ENCODE assay signal across 9 cellular contexts in the genomic region with DNA sequence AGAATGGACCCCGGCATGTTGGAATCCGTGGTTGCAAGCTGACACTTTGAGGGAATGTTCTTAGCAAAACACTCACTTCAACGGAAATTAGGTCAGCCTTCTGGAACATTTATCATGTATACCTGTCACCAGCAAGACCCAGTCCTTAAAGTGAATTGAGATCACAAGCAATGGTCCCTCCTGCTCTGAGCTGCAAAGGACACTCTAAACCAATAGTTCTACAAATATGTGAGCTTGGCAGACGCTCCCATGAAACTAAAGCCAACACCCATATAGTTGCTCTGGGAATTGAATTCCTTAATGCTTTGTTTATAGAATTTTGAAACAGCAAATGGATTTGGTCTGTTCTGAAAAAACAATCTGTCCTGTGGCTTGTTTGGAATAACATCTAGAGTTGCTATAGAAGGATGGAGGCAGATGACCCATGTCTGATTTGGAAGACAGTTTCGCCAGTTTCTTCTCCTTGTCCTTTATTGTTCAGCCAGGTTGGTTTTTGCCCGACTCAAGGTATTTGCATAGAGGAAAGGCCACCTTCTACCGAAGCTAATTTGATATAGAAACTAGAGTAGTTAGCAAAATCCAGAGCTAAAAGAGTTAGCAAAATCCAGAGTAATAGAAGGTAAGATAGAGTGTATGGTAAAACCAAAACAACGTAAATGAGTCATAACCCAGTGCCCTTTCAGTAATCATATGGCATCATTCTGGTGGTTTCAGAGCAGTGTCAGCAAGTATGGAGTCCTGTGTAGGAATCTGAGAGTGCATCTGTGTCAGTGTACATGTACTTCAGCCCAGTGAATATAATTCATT.
DNase-seq lines count a peak whose midpoint lies in the region; ATAC-seq and TF ChIP-seq lines count a peak whose summit lies in the region.
"Had no signal": no experiment of that assay in that cellular context is flagged by ENCODE, and none has a peak within 500 bp of the region (broad histone marks: within the 10 kb centered on the region; RNA-seq: fewer than 3 reads in every experiment).

No MANE protein-coding gene starts in this region.

- BruUV-seq in MCF 10A (replicated peaks; lab: Mats Ljungman, UMichigan): TSS peak; percentile 55

- peaks cover 38% of the 10 kb centered on the region for H3K4me1 Mint-ChIP-seq in MCF 10A (ENCODE audit: insufficient read depth, unreplicated experiment)

- CTCF ChIA-PET in MCF 10A (lab: Yijun Ruan, JAX): interaction anchor here (0.5 to 1.6 kb wide), 6 partner anchors 17 to 1161 kb away, joined by 3 to 5 read pairs (median 3); no protein-coding TSS in a partner anchor

- POLR2A ChIA-PET in MCF 10A (lab: Yijun Ruan, JAX): interaction anchor here (0.7 to 5.6 kb wide), 25 partner anchors 17 to 402 kb away, joined by 3 to 55 read pairs (median 4); partner anchors contain the start of gene NFIA

- peak overlapping the region; percentile 99 for H3K27ac Mint-ChIP-seq in MCF 10A (ENCODE audit: low read depth, unreplicated experiment)

- ATAC-seq in HG03460 (IDR thresholded peaks at IDR 0.05; ENCODE audit: unreplicated experiment): peak; percentile 98
- ATAC-seq: Panc1 had no signal

- peaks cover 6% of the 10 kb centered on the region for H3K9me3 Mint-ChIP-seq in MCF 10A (ENCODE audit: unreplicated experiment)

- peak; percentile 15 for DNase-seq in GM10266 (ENCODE audit: extremely low spot score)
- DNase-seq in GM20000 (ENCODE audit: low spot score): peak; percentile 12
- DNase-seq in MCF 10A (ENCODE audit: unreplicated experiment): peak; percentile 82
- peak; percentile 31 for DNase-seq in mucosa of gallbladder (ENCODE audit: low spot score)
- DNase-seq in D341Med (ENCODE audit: low spot score): no peak
- no peak for DNase-seq in NCI-H187 (lab: John Stamatoyannopoulos, UW)
- DNase-seq in NOMO-1 treated with dmso at 0.1 percent for 144 hours (lab: John Stamatoyannopoulos, UW; ENCODE audit: unreplicated experiment): no peak

- intact Hi-C loops in MCF 10A (cut with micrococcal nuclease): loop anchor here (2.0 to 5.0 kb wide), 2 partner anchors 32 to 176 kb away; no protein-coding TSS in a partner anchor

- H3K27me3 Mint-ChIP-seq in MCF 10A (ENCODE audit: insufficient read depth, unreplicated experiment): no peaks in the 10 kb centered on the region

- H3K36me3 Mint-ChIP-seq in MCF 10A (ENCODE audit: insufficient read depth, unreplicated experiment): peaks cover under 1% of the 10 kb centered on the region

- H3K4me3 Mint-ChIP-seq in MCF 10A (ENCODE audit: unreplicated experiment): peak overlapping the region; percentile 64

- no peak for TF ChIP-seq CTCF in GM10266 (IDR thresholded peaks at IDR 0.05; ENCODE audit: control insufficient read depth, insufficient read depth, low read depth, missing control alignments)
- TF ChIP-seq CTCF in GM20000 (IDR thresholded peaks at IDR 0.05; ENCODE audit: extremely low read depth, missing control alignments): no peak
- no peak for TF ChIP-seq CTCF in MCF 10A (IDR thresholded peaks at IDR 0.05; ENCODE audit: unreplicated experiment)

Comparison
In these comparisons a context has a peak if more than half of its experiments do, and no peak if none do; other contexts are left out.
1. DNase-seq: peak in GM10266 (single experiment), GM20000 (single experiment), MCF 10A (single experiment) and mucosa of gallbladder (single experiment); none in D341Med (single experiment), NCI-H187 (0 of 2) and NOMO-1 treated with dmso at 0.1 percent for 144 hours (single experiment).